Comparison of ENCODE assay signal across 10 cellular contexts in the genomic region with DNA sequence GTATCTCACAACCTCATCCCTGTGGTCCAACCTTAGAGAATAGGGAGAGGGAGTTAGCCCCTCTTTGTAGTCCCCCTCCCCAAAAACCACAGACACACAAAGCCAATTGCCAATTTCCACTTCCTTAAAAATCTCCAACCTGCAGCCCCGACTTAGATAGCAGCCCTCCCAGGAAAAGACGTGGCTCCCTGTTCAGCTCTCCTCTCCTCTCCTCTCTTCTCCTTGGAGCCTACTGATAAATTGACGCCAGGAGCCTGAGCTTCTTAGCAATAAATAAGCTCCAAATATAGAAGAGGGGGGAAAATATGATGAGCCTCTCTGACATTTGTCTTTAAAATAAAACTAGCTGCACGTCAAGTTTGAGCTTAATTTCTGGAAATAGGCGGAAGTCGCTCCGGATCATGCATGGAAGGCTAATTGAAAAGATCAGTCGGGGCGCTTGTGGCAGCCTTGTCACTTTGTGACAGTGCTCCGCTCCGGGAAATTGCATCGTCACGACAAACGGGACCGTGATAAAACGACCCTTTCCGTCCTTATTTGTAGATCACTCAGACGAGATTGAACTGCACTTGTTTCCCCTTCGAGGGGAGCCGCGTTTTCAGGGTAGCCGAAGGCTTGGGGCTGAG. TPM values are rescaled to one million over a fixed set of nuclear protein-coding genes. Genes with fewer than 3 reads are reported as not detected.
DNase-seq lines count a peak whose midpoint lies in the region; ATAC-seq, FAIRE-seq and TF ChIP-seq lines count a peak whose summit lies in the region.
"Had no signal": no experiment of that assay in that cellular context is flagged by ENCODE, and none has a peak within 500 bp of the region (broad histone marks: within the 10 kb centered on the region; RNA-seq: fewer than 3 reads in every experiment).

No MANE protein-coding gene starts in this region.

- H2BK5ac ChIP-seq in trophoblast cell (ENCODE audit: low read depth, low read length, poor library complexity): no peak overlapping the region

- H3K27me3 ChIP-seq in Loucy (ENCODE audit: insufficient read depth, low read length, poor library complexity, severe bottlenecking) (no peaks in the 10 kb centered on the region), ectodermal cell (ENCODE audit: control insufficient read depth, insufficient read depth, low read length, poor library complexity, severe bottlenecking) (peaks cover 100% of the 10 kb centered on the region), trophoblast cell (ENCODE audit: insufficient read depth, low read length) (peaks cover 88% of the 10 kb centered on the region)

- H3K4me1 ChIP-seq in Loucy (ENCODE audit: insufficient read depth, low read length, poor library complexity, severe bottlenecking): no peaks in the 10 kb centered on the region
- peaks cover 37% of the 10 kb centered on the region for H3K4me1 ChIP-seq in ectodermal cell (ENCODE audit: control insufficient read depth, insufficient read depth, low read length)
- H3K4me1 ChIP-seq in trophoblast cell (ENCODE audit: control insufficient read depth in 1 of 2, insufficient read depth in 2 of 2, low read length in 2 of 2): peaks cover 4 to 10% of the 10 kb centered on the region in 2 experiments

- H4K8ac ChIP-seq in trophoblast cell (ENCODE audit: low read depth, low read length): no peak overlapping the region

- no peaks in the 10 kb centered on the region for H3K36me3 ChIP-seq in Loucy (ENCODE audit: insufficient read depth, low read length)
- peaks cover 5% of the 10 kb centered on the region for H3K36me3 ChIP-seq in ectodermal cell (ENCODE audit: control insufficient read depth, insufficient read depth, low read length)
- no peaks in the 10 kb centered on the region for H3K36me3 ChIP-seq in trophoblast cell (ENCODE audit: control insufficient read depth in 1 of 2, insufficient read depth in 2 of 2, low read length in 2 of 2)
- H3K36me3 ChIP-seq: HAP-1 had no signal

- H3K4me2 ChIP-seq in Loucy (ENCODE audit: low read depth, low read length, poor library complexity, severe bottlenecking) (peak overlapping the region; percentile 52), trophoblast cell (ENCODE audit: low read length) (peak overlapping the region; percentile 24)

- no peak overlapping the region for H3K4ac ChIP-seq in trophoblast cell (ENCODE audit: low read depth, low read length)

- H2AFZ ChIP-seq in Loucy (ENCODE audit: low read length) (peak overlapping the region; percentile 67), trophoblast cell (ENCODE audit: insufficient read depth, low read length, poor library complexity) (no peak overlapping the region)

- FAIRE-seq in GM12891 (lab: Jason Lieb, UNC): no peak

- H4K91ac ChIP-seq in trophoblast cell (ENCODE audit: low read depth, low read length): no peak overlapping the region

- TF ChIP-seq CTCF in Loucy (conservative IDR thresholded peaks at IDR 0.05; ENCODE audit: low read length): no peak

- H3K23ac ChIP-seq in trophoblast cell (ENCODE audit: low read length): no peak overlapping the region

- DNase-seq in GM12891 (ENCODE audit: insufficient read length, low spot score): no peak
- DNase-seq in trophoblast cell: no peak
- no peak for DNase-seq in OCI-M2 (lab: John Stamatoyannopoulos, UW; ENCODE audit: unreplicated experiment)
- DNase-seq: dermis blood vessel endothelial cell, midbrain had no signal

- no peaks in the 10 kb centered on the region for H3K9me2 ChIP-seq in Loucy (replicated peaks; ENCODE audit: low read depth, low read length)

- no peaks in the 10 kb centered on the region for H3F3A ChIP-seq in Loucy (ENCODE audit: low read depth)

- ATAC-seq in HG03045 (IDR thresholded peaks at IDR 0.05; ENCODE audit: unreplicated experiment) (no peak), HG02623 (IDR thresholded peaks at IDR 0.05; ENCODE audit: unreplicated experiment) (no peak)

- H3K9ac ChIP-seq in Loucy (ENCODE audit: low read depth, low read length, poor library complexity, severe bottlenecking) (no peak overlapping the region), trophoblast cell (ENCODE audit: low read length) (no peak overlapping the region)

- H3K18ac ChIP-seq in trophoblast cell (ENCODE audit: low read length): no peak overlapping the region

- H2BK12ac ChIP-seq in trophoblast cell (ENCODE audit: low read length): no peak overlapping the region

- no peak overlapping the region for H3K14ac ChIP-seq in trophoblast cell (ENCODE audit: low read length)

- no peaks in the 10 kb centered on the region for H3K79me1 ChIP-seq in trophoblast cell (ENCODE audit: low read length)

- no peaks in the 10 kb centered on the region for H3K9me3 ChIP-seq in Loucy (ENCODE audit: insufficient read depth, low read depth, low read length)
- H3K9me3 ChIP-seq in ectodermal cell (ENCODE audit: control insufficient read depth, low read length): no peaks in the 10 kb centered on the region
- peaks cover 4% of the 10 kb centered on the region for H3K9me3 ChIP-seq in trophoblast cell (ENCODE audit: insufficient read depth, low read depth, low read length)
- H3K9me3 ChIP-seq: HAP-1 had no signal

- no peak overlapping the region for H2BK120ac ChIP-seq in trophoblast cell (ENCODE audit: insufficient read depth, low read length, poor library complexity)

- no peak overlapping the region for H2AK5ac ChIP-seq in trophoblast cell (ENCODE audit: low read length)

- 1 to 2% methylated on average over 21 to 22 of the region's 22 CpGs for WGBS in ectodermal cell, 2 experiments
- WGBS in trophoblast cell (ENCODE audit: extremely low coverage, insufficient coverage, insufficient read length): no CpG with 5 or more reads among the region's 22 CpGs

- peak overlapping the region; percentile 45 for H3K4me3 ChIP-seq in Loucy (ENCODE audit: low read length, poor library complexity, severe bottlenecking)
- H3K4me3 ChIP-seq in ectodermal cell (ENCODE audit: insufficient read depth, low read depth, low read length): peak overlapping the region; percentile 67
- no peak overlapping the region for H3K4me3 ChIP-seq in trophoblast cell (ENCODE audit: low read depth, low read length)
- H3K4me3 ChIP-seq: HAP-1 had no signal

- no peaks in the 10 kb centered on the region for H4K20me1 ChIP-seq in Loucy (ENCODE audit: insufficient read depth, low read length, poor library complexity, severe bottlenecking)

- no peak overlapping the region for H4K12ac ChIP-seq in trophoblast cell (ENCODE audit: low read depth, low read length)

- no peaks in the 10 kb centered on the region for H3K79me2 ChIP-seq in Loucy (ENCODE audit: insufficient read depth, low read length)
- H3K79me2 ChIP-seq in trophoblast cell (ENCODE audit: control insufficient read depth, insufficient read depth, low read length, poor library complexity): no peaks in the 10 kb centered on the region

- no peak overlapping the region for H3K27ac ChIP-seq in ectodermal cell (ENCODE audit: insufficient read depth, low read depth, low read length, poor library complexity, severe bottlenecking)
- H3K27ac ChIP-seq in trophoblast cell (ENCODE audit: low read depth, low read length): no peak overlapping the region

- TF ChIP-seq POLR2A in GM12891 (IDR thresholded peaks at IDR 0.05; ENCODE audit: low read depth, low read length): no peak

TF ChIP-seq in GM12891, 5 proteins besides CTCF, POLR2A, EP300 and RAD21:
- TF ChIP-seq SPI1 (IDR thresholded peaks at IDR 0.05; ENCODE audit: low read depth, low read length) (peak; percentile 16; the same call in 1 of the 2 replicates), POU2F2 (IDR thresholded peaks at IDR 0.05; ENCODE audit: low read depth, low read length) (no peak)

RNA-seq across cellular contexts. Expression of gene PAX6, which starts 7.2 kb away (rescaled TPM):
- not detected for polyA plus RNA-seq in GM12891 (2012; ENCODE audit: low read depth, missing spikeins)
- polyA plus RNA-seq in ectodermal cell (2013, experiment 1 of 4): 114 TPM
- 182 TPM for polyA plus RNA-seq in ectodermal cell (2013, experiment 2 of 4)
- 124 TPM for polyA plus RNA-seq in ectodermal cell (2013, experiment 3 of 4)
- polyA plus RNA-seq in ectodermal cell (2013, experiment 4 of 4): 170 TPM
- not detected in 2 replicates for polyA plus RNA-seq in trophoblast cell (2013)
